1 cellular context compared by ENCODE assay signal in the genomic region with DNA sequence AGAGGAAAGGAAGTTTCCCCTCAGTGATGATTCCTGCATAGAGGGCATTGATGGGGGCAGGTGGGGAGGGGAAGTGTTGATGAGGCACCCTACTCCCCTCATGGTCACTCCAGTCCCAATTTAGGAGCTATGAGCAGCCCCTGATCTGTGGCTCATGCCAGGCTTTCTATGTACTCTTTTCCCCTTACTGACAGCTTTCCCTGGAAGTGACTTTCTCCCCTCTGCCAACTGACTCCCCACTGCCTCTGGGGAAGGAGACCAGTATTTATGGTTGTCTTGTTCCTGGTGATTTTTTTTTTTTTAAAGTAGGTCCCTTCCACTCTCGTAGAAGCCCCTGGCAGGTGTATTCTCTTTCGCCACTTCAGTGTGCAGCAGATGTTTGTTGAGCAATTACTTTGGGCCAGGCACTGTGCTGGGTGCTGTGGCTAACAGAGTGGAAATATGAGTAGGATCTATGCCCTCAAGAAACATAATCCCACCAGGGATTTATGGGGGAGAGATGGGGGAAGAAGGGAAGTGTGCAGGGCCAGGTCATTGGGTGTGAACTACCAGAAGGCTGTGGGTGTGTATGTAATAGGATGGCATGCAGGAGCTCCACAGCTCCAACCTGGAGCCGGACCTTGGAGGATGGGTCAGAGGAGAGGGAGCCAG.
TF ChIP-seq lines count a peak whose summit lies in the region.

No MANE protein-coding gene starts in this region.

TF ChIP-seq in SK-N-SH treated with all-trans-retinoic acid at 6 μM for 48 hours, 23 proteins besides CTCF, POLR2A, EP300 and RAD21:
- TF ChIP-seq, protein P1, sequence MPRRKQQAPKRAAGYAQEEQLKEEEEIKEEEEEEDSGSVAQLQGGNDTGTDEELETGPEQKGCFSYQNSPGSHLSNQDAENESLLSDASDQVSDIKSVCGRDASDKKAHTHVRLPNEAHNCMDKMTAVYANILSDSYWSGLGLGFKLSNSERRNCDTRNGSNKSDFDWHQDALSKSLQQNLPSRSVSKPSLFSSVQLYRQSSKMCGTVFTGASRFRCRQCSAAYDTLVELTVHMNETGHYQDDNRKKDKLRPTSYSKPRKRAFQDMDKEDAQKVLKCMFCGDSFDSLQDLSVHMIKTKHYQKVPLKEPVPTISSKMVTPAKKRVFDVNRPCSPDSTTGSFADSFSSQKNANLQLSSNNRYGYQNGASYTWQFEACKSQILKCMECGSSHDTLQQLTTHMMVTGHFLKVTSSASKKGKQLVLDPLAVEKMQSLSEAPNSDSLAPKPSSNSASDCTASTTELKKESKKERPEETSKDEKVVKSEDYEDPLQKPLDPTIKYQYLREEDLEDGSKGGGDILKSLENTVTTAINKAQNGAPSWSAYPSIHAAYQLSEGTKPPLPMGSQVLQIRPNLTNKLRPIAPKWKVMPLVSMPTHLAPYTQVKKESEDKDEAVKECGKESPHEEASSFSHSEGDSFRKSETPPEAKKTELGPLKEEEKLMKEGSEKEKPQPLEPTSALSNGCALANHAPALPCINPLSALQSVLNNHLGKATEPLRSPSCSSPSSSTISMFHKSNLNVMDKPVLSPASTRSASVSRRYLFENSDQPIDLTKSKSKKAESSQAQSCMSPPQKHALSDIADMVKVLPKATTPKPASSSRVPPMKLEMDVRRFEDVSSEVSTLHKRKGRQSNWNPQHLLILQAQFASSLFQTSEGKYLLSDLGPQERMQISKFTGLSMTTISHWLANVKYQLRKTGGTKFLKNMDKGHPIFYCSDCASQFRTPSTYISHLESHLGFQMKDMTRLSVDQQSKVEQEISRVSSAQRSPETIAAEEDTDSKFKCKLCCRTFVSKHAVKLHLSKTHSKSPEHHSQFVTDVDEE (CRISPR knock-in tag; IDR thresholded peaks at IDR 0.05) = no peak
- no peak for TF ChIP-seq ZC3H10 (CRISPR knock-in tag; IDR thresholded peaks at IDR 0.05)
- TF ChIP-seq ESRRG (CRISPR knock-in tag; IDR thresholded peaks at IDR 0.05) = no peak
- TF ChIP-seq ZFP3 (CRISPR knock-in tag; IDR thresholded peaks at IDR 0.05) = no peak
- TF ChIP-seq, protein P2, sequence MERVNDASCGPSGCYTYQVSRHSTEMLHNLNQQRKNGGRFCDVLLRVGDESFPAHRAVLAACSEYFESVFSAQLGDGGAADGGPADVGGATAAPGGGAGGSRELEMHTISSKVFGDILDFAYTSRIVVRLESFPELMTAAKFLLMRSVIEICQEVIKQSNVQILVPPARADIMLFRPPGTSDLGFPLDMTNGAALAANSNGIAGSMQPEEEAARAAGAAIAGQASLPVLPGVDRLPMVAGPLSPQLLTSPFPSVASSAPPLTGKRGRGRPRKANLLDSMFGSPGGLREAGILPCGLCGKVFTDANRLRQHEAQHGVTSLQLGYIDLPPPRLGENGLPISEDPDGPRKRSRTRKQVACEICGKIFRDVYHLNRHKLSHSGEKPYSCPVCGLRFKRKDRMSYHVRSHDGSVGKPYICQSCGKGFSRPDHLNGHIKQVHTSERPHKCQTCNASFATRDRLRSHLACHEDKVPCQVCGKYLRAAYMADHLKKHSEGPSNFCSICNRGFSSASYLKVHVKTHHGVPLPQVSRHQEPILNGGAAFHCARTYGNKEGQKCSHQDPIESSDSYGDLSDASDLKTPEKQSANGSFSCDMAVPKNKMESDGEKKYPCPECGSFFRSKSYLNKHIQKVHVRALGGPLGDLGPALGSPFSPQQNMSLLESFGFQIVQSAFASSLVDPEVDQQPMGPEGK (CRISPR knock-in tag; IDR thresholded peaks at IDR 0.05; ENCODE audit: borderline replicate concordance) = no peak
- TF ChIP-seq, protein P3, sequence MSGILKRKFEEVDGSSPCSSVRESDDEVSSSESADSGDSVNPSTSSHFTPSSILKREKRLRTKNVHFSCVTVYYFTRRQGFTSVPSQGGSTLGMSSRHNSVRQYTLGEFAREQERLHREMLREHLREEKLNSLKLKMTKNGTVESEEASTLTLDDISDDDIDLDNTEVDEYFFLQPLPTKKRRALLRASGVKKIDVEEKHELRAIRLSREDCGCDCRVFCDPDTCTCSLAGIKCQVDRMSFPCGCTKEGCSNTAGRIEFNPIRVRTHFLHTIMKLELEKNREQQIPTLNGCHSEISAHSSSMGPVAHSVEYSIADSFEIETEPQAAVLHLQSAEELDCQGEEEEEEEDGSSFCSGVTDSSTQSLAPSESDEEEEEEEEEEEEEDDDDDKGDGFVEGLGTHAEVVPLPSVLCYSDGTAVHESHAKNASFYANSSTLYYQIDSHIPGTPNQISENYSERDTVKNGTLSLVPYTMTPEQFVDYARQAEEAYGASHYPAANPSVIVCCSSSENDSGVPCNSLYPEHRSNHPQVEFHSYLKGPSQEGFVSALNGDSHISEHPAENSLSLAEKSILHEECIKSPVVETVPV (CRISPR knock-in tag; IDR thresholded peaks at IDR 0.05) = no peak
- no peak for TF ChIP-seq RARB (CRISPR knock-in tag; IDR thresholded peaks at IDR 0.05)
- TF ChIP-seq ISL1 (CRISPR knock-in tag; IDR thresholded peaks at IDR 0.05) = no peak
- no peak for TF ChIP-seq GLIS3 (CRISPR knock-in tag; IDR thresholded peaks at IDR 0.05)
- no peak for TF ChIP-seq ZNF8 (CRISPR knock-in tag; IDR thresholded peaks at IDR 0.05)
- TF ChIP-seq TOX (CRISPR knock-in tag; IDR thresholded peaks at IDR 0.05; ENCODE audit: borderline replicate concordance) = no peak
- no peak for TF ChIP-seq PPARA (CRISPR knock-in tag; IDR thresholded peaks at IDR 0.05; ENCODE audit: borderline replicate concordance)
